ENCODE assay signal across 8 cellular contexts in the genomic region with DNA sequence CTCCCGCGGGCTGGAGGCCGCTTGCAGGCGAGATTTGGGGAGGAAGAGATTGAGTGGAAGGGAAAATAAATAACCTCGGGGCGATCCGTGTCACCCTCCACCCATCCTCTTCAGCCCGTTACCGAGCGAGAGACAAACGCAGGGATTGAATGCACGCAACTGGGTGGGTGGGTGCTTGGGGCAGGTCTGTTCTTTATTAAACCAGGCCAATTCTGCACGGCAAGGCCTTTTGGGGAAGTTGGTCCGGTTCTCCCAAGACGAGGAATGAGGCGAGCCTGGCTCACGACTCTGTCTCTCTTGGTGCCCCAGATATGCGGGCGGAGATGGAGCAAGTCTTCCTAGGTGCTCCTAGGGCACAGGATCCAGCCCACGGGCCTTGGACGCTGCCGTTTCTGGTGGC. TPM values are rescaled to one million over a fixed set of nuclear protein-coding genes. Genes with fewer than 3 reads are reported as not detected.
DNase-seq lines count a peak whose midpoint lies in the region; ATAC-seq and TF ChIP-seq lines count a peak whose summit lies in the region.

No MANE protein-coding gene starts in this region.

- CTCF ChIA-PET in HEK293 (lab: Yijun Ruan, JAX), result no interaction called here

- peaks cover 31% of the 10 kb centered on the region for H3K4me1 Mint-ChIP-seq in activated naive CD8-positive, alpha-beta T cell treated with anti-CD3 and anti-CD28 coated beads, Interleukin-2, amount 10 ng/mL, durations not matched to agents 7 days and 5 days

- H3K4me3 ChIP-seq in AG10803 (ENCODE audit: low read length), result peak overlapping the region; percentile 67
- H3K4me3 ChIP-seq in HEK293 (ENCODE audit: low read depth, low read length), result peak overlapping the region; percentile 72
- peak overlapping the region; percentile 81 to 89 for H3K4me3 ChIP-seq in mucosa of rectum (ENCODE audit: low read length in 2 of 2)

- DNase-seq in AG10803 (ENCODE audit: low read depth), result no peak
- DNase-seq in activated naive CD8-positive, alpha-beta T cell treated with anti-CD3 and anti-CD28 coated beads, Interleukin-2, amount 10 ng/mL, durations not matched to agents 7 days and 5 days, result no peak
- DNase-seq in NOMO-1 treated with DMSO at 0.1 percent for 48 hours (lab: John Stamatoyannopoulos, UW; ENCODE audit: unreplicated experiment), result no peak
- DNase-seq in NCI-H1092 (lab: John Stamatoyannopoulos, UW), result no peak
- DNase-seq in amygdala (lab: John Stamatoyannopoulos, UW), result no peak

- peaks cover 34% of the 10 kb centered on the region for H3K4me1 ChIP-seq in HEK293 (ENCODE audit: control insufficient read depth, insufficient read depth, low read length)
- peaks cover 20 to 25% of the 10 kb centered on the region in 2 donors for H3K4me1 ChIP-seq in mucosa of rectum (ENCODE audit: control insufficient read depth in 2 of 2, insufficient read depth in 2 of 2, low read length in 2 of 2)

- ATAC-seq in activated naive CD8-positive, alpha-beta T cell treated with anti-CD3 and anti-CD28 coated beads, Interleukin-2, amount 10 ng/mL, durations not matched to agents 7 days and 5 days (ENCODE audit: low read depth), result no peak
- no peak for ATAC-seq in HG02763 (IDR thresholded peaks at IDR 0.05; ENCODE audit: unreplicated experiment)

- no peaks in the 10 kb centered on the region for H3K9me3 Mint-ChIP-seq in activated naive CD8-positive, alpha-beta T cell treated with anti-CD3 and anti-CD28 coated beads, Interleukin-2, amount 10 ng/mL, durations not matched to agents 7 days and 5 days

- H3K36me3 ChIP-seq in HEK293 (ENCODE audit: control insufficient read depth in 2 of 2, insufficient read depth in 1 of 2, low read length in 2 of 2) (peaks cover 7 to 15% of the 10 kb centered on the region in 2 experiments), mucosa of rectum (ENCODE audit: control insufficient read depth in 2 of 2, insufficient read depth in 2 of 2, low read length in 2 of 2) (no peaks in the 10 kb centered on the region)

- H3K36me3 Mint-ChIP-seq in activated naive CD8-positive, alpha-beta T cell treated with anti-CD3 and anti-CD28 coated beads, Interleukin-2, amount 10 ng/mL, durations not matched to agents 7 days and 5 days, result no peaks in the 10 kb centered on the region

- H3K9me3 ChIP-seq in HEK293 (ENCODE audit: control insufficient read depth, insufficient read depth, low read depth, low read length) (no peaks in the 10 kb centered on the region), mucosa of rectum (ENCODE audit: control insufficient read depth in 2 of 2, low read length in 2 of 2) (no peaks in the 10 kb centered on the region)

- H3K4me3 Mint-ChIP-seq in activated naive CD8-positive, alpha-beta T cell treated with anti-CD3 and anti-CD28 coated beads, Interleukin-2, amount 10 ng/mL, durations not matched to agents 7 days and 5 days, result peak overlapping the region; percentile 86

- H3K9ac ChIP-seq in mucosa of rectum (ENCODE audit: low read depth in 1 of 2, low read length in 2 of 2), result peak overlapping the region; percentile 79 to 86

- peaks cover 78% of the 10 kb centered on the region for H3K27me3 Mint-ChIP-seq in activated naive CD8-positive, alpha-beta T cell treated with anti-CD3 and anti-CD28 coated beads, Interleukin-2, amount 10 ng/mL, durations not matched to agents 7 days and 5 days

- H3K27ac Mint-ChIP-seq in activated naive CD8-positive, alpha-beta T cell treated with anti-CD3 and anti-CD28 coated beads, Interleukin-2, amount 10 ng/mL, durations not matched to agents 7 days and 5 days, result peak overlapping the region; percentile 59

- POLR2A ChIA-PET in HEK293 (lab: Yijun Ruan, JAX), result no interaction called here
- POLR2A ChIA-PET in activated naive CD8-positive, alpha-beta T cell treated with anti-CD3 and anti-CD28 coated beads, Interleukin-2, amount 10 ng/mL, durations not matched to agents 7 days and 5 days (lab: Charles Lee), result no interaction called here

- peaks cover 15 to 24% of the 10 kb centered on the region in 2 donors for H3K27me3 ChIP-seq in mucosa of rectum (ENCODE audit: control insufficient read depth in 2 of 2, insufficient read depth in 2 of 2, low read length in 2 of 2)

- TF ChIP-seq CTCF in AG10803 (conservative IDR thresholded peaks at IDR 0.05; ENCODE audit: low read length) (no peak), HEK293 (tag by site-specific recombination; IDR thresholded peaks at IDR 0.05) (no peak)

- peak overlapping the region; percentile 94 for H3K27ac ChIP-seq in HEK293 (ENCODE audit: extremely low read depth, low read depth, low read length)
- H3K27ac ChIP-seq in mucosa of rectum (ENCODE audit: low read depth in 2 of 2, low read length in 2 of 2), result peak overlapping the region; percentile 86 to 88

TF ChIP-seq in HEK293, 187 proteins besides CTCF, POLR2A, EP300 and RAD21 (continues in another document):
- TF ChIP-seq, protein P1, sequence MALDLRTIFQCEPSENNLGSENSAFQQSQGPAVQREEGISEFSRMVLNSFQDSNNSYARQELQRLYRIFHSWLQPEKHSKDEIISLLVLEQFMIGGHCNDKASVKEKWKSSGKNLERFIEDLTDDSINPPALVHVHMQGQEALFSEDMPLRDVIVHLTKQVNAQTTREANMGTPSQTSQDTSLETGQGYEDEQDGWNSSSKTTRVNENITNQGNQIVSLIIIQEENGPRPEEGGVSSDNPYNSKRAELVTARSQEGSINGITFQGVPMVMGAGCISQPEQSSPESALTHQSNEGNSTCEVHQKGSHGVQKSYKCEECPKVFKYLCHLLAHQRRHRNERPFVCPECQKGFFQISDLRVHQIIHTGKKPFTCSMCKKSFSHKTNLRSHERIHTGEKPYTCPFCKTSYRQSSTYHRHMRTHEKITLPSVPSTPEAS (tag by site-specific recombination; IDR thresholded peaks at IDR 0.05), result no peak
- TF ChIP-seq ZNF302 (tag by site-specific recombination; IDR thresholded peaks at IDR 0.05; ENCODE audit: low read depth), result no peak
- no peak for TF ChIP-seq TCF7L2 (IDR thresholded peaks at IDR 0.05; ENCODE audit: borderline replicate concordance, low read depth, low read length)
- TF ChIP-seq ZNF366 (tag by site-specific recombination; conservative IDR thresholded peaks at IDR 0.05), result 0 out of 2 replicates have a peak, but pooled peaks have one; percentile 7
- TF ChIP-seq, protein P2, sequence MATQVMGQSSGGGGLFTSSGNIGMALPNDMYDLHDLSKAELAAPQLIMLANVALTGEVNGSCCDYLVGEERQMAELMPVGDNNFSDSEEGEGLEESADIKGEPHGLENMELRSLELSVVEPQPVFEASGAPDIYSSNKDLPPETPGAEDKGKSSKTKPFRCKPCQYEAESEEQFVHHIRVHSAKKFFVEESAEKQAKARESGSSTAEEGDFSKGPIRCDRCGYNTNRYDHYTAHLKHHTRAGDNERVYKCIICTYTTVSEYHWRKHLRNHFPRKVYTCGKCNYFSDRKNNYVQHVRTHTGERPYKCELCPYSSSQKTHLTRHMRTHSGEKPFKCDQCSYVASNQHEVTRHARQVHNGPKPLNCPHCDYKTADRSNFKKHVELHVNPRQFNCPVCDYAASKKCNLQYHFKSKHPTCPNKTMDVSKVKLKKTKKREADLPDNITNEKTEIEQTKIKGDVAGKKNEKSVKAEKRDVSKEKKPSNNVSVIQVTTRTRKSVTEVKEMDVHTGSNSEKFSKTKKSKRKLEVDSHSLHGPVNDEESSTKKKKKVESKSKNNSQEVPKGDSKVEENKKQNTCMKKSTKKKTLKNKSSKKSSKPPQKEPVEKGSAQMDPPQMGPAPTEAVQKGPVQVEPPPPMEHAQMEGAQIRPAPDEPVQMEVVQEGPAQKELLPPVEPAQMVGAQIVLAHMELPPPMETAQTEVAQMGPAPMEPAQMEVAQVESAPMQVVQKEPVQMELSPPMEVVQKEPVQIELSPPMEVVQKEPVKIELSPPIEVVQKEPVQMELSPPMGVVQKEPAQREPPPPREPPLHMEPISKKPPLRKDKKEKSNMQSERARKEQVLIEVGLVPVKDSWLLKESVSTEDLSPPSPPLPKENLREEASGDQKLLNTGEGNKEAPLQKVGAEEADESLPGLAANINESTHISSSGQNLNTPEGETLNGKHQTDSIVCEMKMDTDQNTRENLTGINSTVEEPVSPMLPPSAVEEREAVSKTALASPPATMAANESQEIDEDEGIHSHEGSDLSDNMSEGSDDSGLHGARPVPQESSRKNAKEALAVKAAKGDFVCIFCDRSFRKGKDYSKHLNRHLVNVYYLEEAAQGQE (tag by site-specific recombination; IDR thresholded peaks at IDR 0.05), result no peak
- TF ChIP-seq ZNF560 (tag by site-specific recombination; IDR thresholded peaks at IDR 0.05; ENCODE audit: borderline replicate concordance), result no peak

RNA-seq across cellular contexts. Expression of a gene that starts 0.4 kb away (rescaled TPM):
- 1 to 10 TPM in 1 of 2 experiments, under 1 TPM in 1; 0.80 to 1.0 TPM for total RNA-seq in activated naive CD8-positive, alpha-beta T cell treated with anti-CD3 and anti-CD28 coated beads, Interleukin-2, amount 10 ng/mL, durations not matched to agents 7 days and 5 days

RNA-seq across cellular contexts. Expression of a gene that starts 3.9 kb away (rescaled TPM):
- total RNA-seq in activated naive CD8-positive, alpha-beta T cell treated with anti-CD3 and anti-CD28 coated beads, Interleukin-2, amount 10 ng/mL, durations not matched to agents 7 days and 5 days, result not detected

RNA-seq across cellular contexts. Expression of a gene that starts 6.4 kb away (rescaled TPM):
- not detected for total RNA-seq in activated naive CD8-positive, alpha-beta T cell treated with anti-CD3 and anti-CD28 coated beads, Interleukin-2, amount 10 ng/mL, durations not matched to agents 7 days and 5 days

RNA-seq across cellular contexts. Expression of a gene that starts 14.9 kb away (rescaled TPM):
- under 1 TPM; 0.11 to 0.23 TPM for total RNA-seq in activated naive CD8-positive, alpha-beta T cell treated with anti-CD3 and anti-CD28 coated beads, Interleukin-2, amount 10 ng/mL, durations not matched to agents 7 days and 5 days

RNA-seq across cellular contexts. Expression of a gene that starts 17.6 kb away (rescaled TPM):
- not detected for total RNA-seq in activated naive CD8-positive, alpha-beta T cell treated with anti-CD3 and anti-CD28 coated beads, Interleukin-2, amount 10 ng/mL, durations not matched to agents 7 days and 5 days
